In genomic region chr7:48875300-48875916, GRCh38 we compare ENCODE assay signal across 9 cellular contexts. TPM values are rescaled to one million over a fixed set of nuclear protein-coding genes. Genes with fewer than 3 reads are reported as not detected.
A peak's percentile ranks its signal among the peaks of the same experiment; 100 is the strongest.
DNase-seq lines count a peak whose midpoint lies in the region; ATAC-seq and TF ChIP-seq lines count a peak whose summit lies in the region.
"Had no signal": no experiment of that assay in that cellular context is flagged by ENCODE, and none has a peak within 500 bp of the region (broad histone marks: within the 10 kb centered on the region; RNA-seq: fewer than 3 reads in every experiment).

No MANE protein-coding gene starts in this region.

- H3K4me3 ChIP-seq in GM06990 (replicated peaks; ENCODE audit: low read depth, low read length), result no peak overlapping the region
- no peak overlapping the region for H3K4me3 ChIP-seq in mesendoderm (ENCODE audit: low read length)

- no peaks in the 10 kb centered on the region for H3K36me3 Mint-ChIP-seq in MCF 10A (ENCODE audit: insufficient read depth, unreplicated experiment)
- H3K36me3 Mint-ChIP-seq in activated naive CD8-positive, alpha-beta T cell treated with anti-CD3 and anti-CD28 coated beads for 36 hours, result no peaks in the 10 kb centered on the region
- H3K36me3 Mint-ChIP-seq in immature natural killer cell, result no peaks in the 10 kb centered on the region

- H3K4me2 ChIP-seq in mesendoderm (ENCODE audit: low read length), result no peak overlapping the region

- no peaks in the 10 kb centered on the region for H3K9me3 Mint-ChIP-seq in MCF 10A (ENCODE audit: unreplicated experiment)
- no peaks in the 10 kb centered on the region for H3K9me3 Mint-ChIP-seq in activated naive CD8-positive, alpha-beta T cell treated with anti-CD3 and anti-CD28 coated beads for 36 hours
- peaks cover 0 to 16% (median 3%) of the 10 kb centered on the region in 6 donors for H3K9me3 Mint-ChIP-seq in immature natural killer cell

- H2BK120ac ChIP-seq in mesendoderm (ENCODE audit: low read depth, low read length), result no peak overlapping the region

- H3K36me3 ChIP-seq in GM06990 (ENCODE audit: control insufficient read depth, insufficient read depth, low read length), result no peaks in the 10 kb centered on the region
- no peaks in the 10 kb centered on the region for H3K36me3 ChIP-seq in mesendoderm (ENCODE audit: control insufficient read depth, insufficient read depth, low read length)

- no peak overlapping the region for H3K4ac ChIP-seq in mesendoderm (ENCODE audit: low read depth, low read length)

- no peak overlapping the region for H4K8ac ChIP-seq in mesendoderm (ENCODE audit: low read depth, low read length)

- H4K5ac ChIP-seq in mesendoderm (ENCODE audit: low read length), result no peak overlapping the region

- POLR2A ChIA-PET in MCF 10A (lab: Yijun Ruan, JAX), result no interaction called here

- H3K27ac ChIP-seq in mesendoderm (ENCODE audit: low read depth, low read length), result no peak overlapping the region

- H3K27ac Mint-ChIP-seq in MCF 10A (ENCODE audit: low read depth, unreplicated experiment), result no peak overlapping the region
- H3K27ac Mint-ChIP-seq in activated naive CD8-positive, alpha-beta T cell treated with anti-CD3 and anti-CD28 coated beads for 36 hours, result no peak overlapping the region
- peak overlapping the region in 1 of 6 donors; percentile 9 for H3K27ac Mint-ChIP-seq in immature natural killer cell

- H3K4me1 ChIP-seq in mesendoderm (ENCODE audit: control insufficient read depth, low read depth, low read length), result no peaks in the 10 kb centered on the region

- WGBS in mesendoderm (ENCODE audit: extremely low coverage, insufficient coverage, low lambda C conversion rate), result no CpG with 5 or more reads among the region's 12 CpGs

- ATAC-seq in HG03457 (IDR thresholded peaks at IDR 0.05; ENCODE audit: unreplicated experiment), result no peak

- H2AK5ac ChIP-seq in mesendoderm (ENCODE audit: low read length), result no peak overlapping the region

- H3K4me3 Mint-ChIP-seq in MCF 10A (ENCODE audit: unreplicated experiment) (no peak overlapping the region), immature natural killer cell (no peak overlapping the region)
- no peak overlapping the region for H3K4me3 Mint-ChIP-seq in activated naive CD8-positive, alpha-beta T cell treated with anti-CD3 and anti-CD28 coated beads for 36 hours

- CTCF ChIA-PET in MCF 10A (lab: Yijun Ruan, JAX), result interaction anchor here (0.6 to 8.3 kb wide), 21 partner anchors 12 to 1590 kb away, joined by 3 to 75 read pairs (median 5); no protein-coding TSS in a partner anchor

- H3K56ac ChIP-seq in mesendoderm (ENCODE audit: low read length), result no peak overlapping the region

- no peak overlapping the region for H3K18ac ChIP-seq in mesendoderm (ENCODE audit: low read length)

- intact Hi-C loops in MCF 10A (cut with micrococcal nuclease), result loop anchor here (1.0 to 10.0 kb wide), 7 partner anchors 449 to 977 kb away; partner anchors contain the start of gene PKD1L1

- H3K79me2 ChIP-seq in mesendoderm (ENCODE audit: control insufficient read depth, insufficient read depth, low read length), result no peaks in the 10 kb centered on the region

- no peak overlapping the region for H3K23ac ChIP-seq in mesendoderm (ENCODE audit: low read length)

- H2BK15ac ChIP-seq in mesendoderm (replicated peaks; ENCODE audit: low read depth), result no peak overlapping the region

- H2BK5ac ChIP-seq in mesendoderm (ENCODE audit: low read length), result no peak overlapping the region

- H3K27me3 ChIP-seq in GM06990 (replicated peaks; ENCODE audit: control insufficient read depth, insufficient read depth, low read length), result no peaks in the 10 kb centered on the region
- H3K27me3 ChIP-seq in mesendoderm (ENCODE audit: insufficient read depth, low read length, poor library complexity), result no peaks in the 10 kb centered on the region

- H3K4me1 Mint-ChIP-seq in MCF 10A (ENCODE audit: insufficient read depth, unreplicated experiment), result no peaks in the 10 kb centered on the region
- H3K4me1 Mint-ChIP-seq in activated naive CD8-positive, alpha-beta T cell treated with anti-CD3 and anti-CD28 coated beads for 36 hours, result no peaks in the 10 kb centered on the region
- H3K4me1 Mint-ChIP-seq in immature natural killer cell, result no peaks in the 10 kb centered on the region

- DNase-seq in GM06990 (ENCODE audit: extremely low read depth, insufficient read length) (no peak), NCI-H1417 treated with DMSO at 0.1 percent for 48 hours (lab: John Stamatoyannopoulos, UW) (peak; percentile 9), MCF 10A (ENCODE audit: unreplicated experiment) (peak; percentile 43), mesendoderm (peak; percentile 80), T-helper 1 cell (no peak), immature natural killer cell (no peak)
- DNase-seq in activated naive CD8-positive, alpha-beta T cell treated with anti-CD3 and anti-CD28 coated beads for 36 hours, result no peak

- no TSS peak for BruUV-seq in MCF 10A (replicated peaks; lab: Mats Ljungman, UMichigan)

- H3K27me3 Mint-ChIP-seq in MCF 10A (ENCODE audit: insufficient read depth, unreplicated experiment), result peaks cover 48% of the 10 kb centered on the region
- H3K27me3 Mint-ChIP-seq in activated naive CD8-positive, alpha-beta T cell treated with anti-CD3 and anti-CD28 coated beads for 36 hours, result peaks cover 3% of the 10 kb centered on the region
- H3K27me3 Mint-ChIP-seq in immature natural killer cell (ENCODE audit: low read depth in 3 of 3), result no peaks in the 10 kb centered on the region

- no peaks in the 10 kb centered on the region for H3K79me1 ChIP-seq in mesendoderm (ENCODE audit: low read length)

- no peak overlapping the region for H3K9ac ChIP-seq in mesendoderm (ENCODE audit: low read length)

- TF ChIP-seq CTCF in GM06990 (IDR thresholded peaks at IDR 0.05; ENCODE audit: insufficient read depth, low read length, poor library complexity, severe bottlenecking), result peak; percentile 41
- peak; percentile 79 for TF ChIP-seq CTCF in MCF 10A (IDR thresholded peaks at IDR 0.05; ENCODE audit: unreplicated experiment)

RNA-seq across cellular contexts. Expression of gene CDC14C, which starts 48.9 kb away (rescaled TPM):
- not detected in 2 replicates for total RNA-seq in MCF 10A (2022)
- polyA plus RNA-seq in mesendoderm (2013, experiment 1 of 2), result 0.01 TPM
- polyA plus RNA-seq in mesendoderm (2013, experiment 2 of 2), result not detected
- total RNA-seq in activated naive CD8-positive, alpha-beta T cell treated with anti-CD3 and anti-CD28 coated beads for 36 hours, result not detected
- not detected for polyA plus RNA-seq in immature natural killer cell
- total RNA-seq: temporal lobe had no signal

Comparison
In these comparisons a context has a peak if more than half of its experiments do, and no peak if none do; other contexts are left out.
1. DNase-seq: peak in NCI-H1417 treated with DMSO at 0.1 percent for 48 hours (single experiment), MCF 10A (single experiment) and mesendoderm (single experiment); none in GM06990 (single experiment), activated naive CD8-positive, alpha-beta T cell treated with anti-CD3 and anti-CD28 coated beads for 36 hours (single experiment), T-helper 1 cell (0 of 5) and immature natural killer cell (0 of 3).